ENCODE assay signal across 9 cellular contexts in the genomic region with DNA sequence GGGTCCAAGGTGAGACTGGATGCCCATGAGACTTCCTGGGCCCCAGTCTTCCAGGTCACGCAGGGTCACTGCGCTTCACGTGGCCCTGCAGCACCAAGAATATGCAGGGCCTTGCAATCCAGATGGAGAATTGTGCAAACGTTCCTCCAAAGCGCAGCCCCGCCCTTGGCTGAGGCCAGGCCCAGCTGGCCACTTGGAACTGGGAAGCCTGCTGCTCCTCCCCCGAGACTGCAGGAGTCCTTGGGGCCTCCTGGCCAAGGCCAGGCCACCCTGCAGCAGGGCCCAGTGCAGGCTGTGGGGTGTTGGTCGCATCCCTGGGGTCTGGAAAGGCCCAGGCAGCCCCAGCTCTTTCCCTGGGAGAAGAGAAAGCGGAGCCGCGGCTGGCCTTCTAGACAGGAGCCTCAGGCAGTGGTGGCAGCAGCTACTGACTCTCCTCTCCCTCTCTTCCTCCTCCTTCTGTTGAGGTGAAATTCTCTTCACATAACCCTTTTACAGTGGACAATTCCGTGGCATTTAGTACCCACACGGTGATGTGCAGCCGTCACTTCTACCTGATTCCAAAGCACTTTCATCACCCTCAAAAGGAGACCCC.
A peak's percentile ranks its signal among the peaks of the same experiment; 100 is the strongest.
DNase-seq lines count a peak whose midpoint lies in the region; ATAC-seq, FAIRE-seq and TF ChIP-seq lines count a peak whose summit lies in the region.
"Had no signal": no experiment of that assay in that cellular context is flagged by ENCODE, and none has a peak within 500 bp of the region (broad histone marks: within the 10 kb centered on the region; RNA-seq: fewer than 3 reads in every experiment).

No MANE protein-coding gene starts in this region.

- WGBS in HepG2 (ENCODE audit: low lambda C conversion rate) = 23% methylated on average over 7 of the region's 14 CpGs

- H3K9me3 ChIP-seq in colonic mucosa (no peaks in the 10 kb centered on the region), HepG2 (ENCODE audit: low read length) (no peaks in the 10 kb centered on the region)

- TF ChIP-seq CTCF in colonic mucosa (IDR thresholded peaks at IDR 0.05) (no peak), HepG2 (CRISPR knock-in tag; IDR thresholded peaks at IDR 0.05) (no peak), type B pancreatic cell (conservative IDR thresholded peaks at IDR 0.05) (no peak)

- peak; percentile 81 for ATAC-seq in HepG2
- no peak for ATAC-seq in HG03469 (IDR thresholded peaks at IDR 0.05; ENCODE audit: unreplicated experiment)
- no peak for ATAC-seq in GM18861 (IDR thresholded peaks at IDR 0.05; ENCODE audit: unreplicated experiment)

- H3K9ac ChIP-seq in colonic mucosa (ENCODE audit: low read depth in 2 of 2, low read length in 2 of 2) = no peak overlapping the region
- H3K9ac ChIP-seq in HepG2 (ENCODE audit: insufficient read depth, low read depth, low read length) = no peak overlapping the region

- H3K4me1 ChIP-seq in colonic mucosa (no peaks in the 10 kb centered on the region), HepG2 (ENCODE audit: insufficient read depth, low read length) (peaks cover 22% of the 10 kb centered on the region)

- TF ChIP-seq POLR2A in HepG2 (IDR thresholded peaks at IDR 0.05; ENCODE audit: insufficient read depth in 1 of 2, low read depth in 2 of 2, low read length in 2 of 2) = no peak

- H3K27ac ChIP-seq in colonic mucosa (peak overlapping the region; percentile 21), HepG2 (ENCODE audit: extremely low read length, insufficient read depth, low read length) (no peak overlapping the region)

- no peaks in the 10 kb centered on the region for H3K27me3 Mint-ChIP-seq in type B pancreatic cell

- in situ Hi-C loops in HepG2 (cut with HindIII; ENCODE audit: extremely low pct_ligation_motif_present, low pct_unique_long_range_greater_than_20kb) = no loop called here

- peak; percentile 50 for DNase-seq in NCI-H1694 treated with DMSO at 0.1 percent for 48 hours (lab: John Stamatoyannopoulos, UW)
- DNase-seq in NCI-H1694 (lab: John Stamatoyannopoulos, UW) = no peak
- DNase-seq in colonic mucosa = peak; percentile 63
- DNase-seq in HepG2 (ENCODE audit: low spot score) = peak; percentile 43
- no peak for DNase-seq in type B pancreatic cell (ENCODE audit: extremely low spot score, unreplicated experiment)
- no peak for DNase-seq in activated gamma-delta T cell treated with Interleukin-2 at 50 U/mL for 16 hours
- DNase-seq: activated CD4-positive, alpha-beta T cell treated with anti-CD3 and anti-CD28 coated beads for 4 hours had no signal

- FAIRE-seq in HepG2 (lab: Jason Lieb, UNC) = no peak

- peak overlapping the region; percentile 60 for H3K4me2 ChIP-seq in HepG2 (ENCODE audit: low read depth, low read length)

- POLR2A ChIA-PET in HepG2 (lab: Yijun Ruan, JAX) = interaction anchor here (1.2 kb wide), 1 partner anchor 22 kb away, joined by 4 read pairs; no protein-coding TSS in a partner anchor

- CTCF ChIA-PET in HepG2 (lab: Yijun Ruan, JAX; ENCODE audit: low intra/inter-chr PET ratio, low total read pairs) = no interaction called here

- no peaks in the 10 kb centered on the region for H3K9me3 Mint-ChIP-seq in type B pancreatic cell

- H3K36me3 ChIP-seq in colonic mucosa = no peaks in the 10 kb centered on the region
- no peaks in the 10 kb centered on the region for H3K36me3 ChIP-seq in HepG2 (replicated peaks in 1 of 2; ENCODE audit: control insufficient read depth in 1 of 2, insufficient read depth in 2 of 2, low read length in 2 of 2)

- no peak overlapping the region for H3K4me3 ChIP-seq in colonic mucosa
- H3K4me3 ChIP-seq in HepG2 (replicated peaks in 1 of 3; ENCODE audit: insufficient read depth in 1 of 3, low read depth in 2 of 3, low read length in 3 of 3) = peak overlapping the region in 1 of 3 experiments; percentile 57; a peak in 1 of 6 replicates

- no peak overlapping the region for H3K4me3 Mint-ChIP-seq in type B pancreatic cell

- no TSS peak for BruUV-seq in HepG2 (replicated peaks; lab: Mats Ljungman, UMichigan)

- TF ChIP-seq EP300 in HepG2 (IDR thresholded peaks at IDR 0.05; ENCODE audit: low read depth in 2 of 2, low read length in 2 of 2) (0 out of 4 replicates have a peak, but pooled peaks of 1 of the 2 experiments have one; percentile 12), HepG2 (CRISPR knock-in tag; IDR thresholded peaks at IDR 0.05; ENCODE audit: borderline replicate concordance) (no peak)

- no peak overlapping the region for H2AFZ ChIP-seq in HepG2 (ENCODE audit: low read length)

- TF ChIP-seq RAD21 in HepG2 (CRISPR knock-in tag; IDR thresholded peaks at IDR 0.05) = no peak

- H3K36me3 Mint-ChIP-seq in type B pancreatic cell = no peaks in the 10 kb centered on the region

- H3K4me1 Mint-ChIP-seq in type B pancreatic cell (ENCODE audit: unreplicated experiment) = peaks cover 26% of the 10 kb centered on the region

- H3K79me2 ChIP-seq in HepG2 (ENCODE audit: insufficient read depth, low read length) = no peaks in the 10 kb centered on the region

- intact Hi-C loops in colonic mucosa (cut with DNase I) (no loop called here), HepG2 (cut with micrococcal nuclease; ENCODE audit: unreplicated experiment) (no loop called here)

- peak overlapping the region; percentile 41 for H3K27ac Mint-ChIP-seq in type B pancreatic cell

- H4K20me1 ChIP-seq in HepG2 (ENCODE audit: insufficient read depth, low read length) = no peaks in the 10 kb centered on the region

- no peaks in the 10 kb centered on the region for H3K27me3 ChIP-seq in colonic mucosa
- peaks cover 2 to 56% of the 10 kb centered on the region in 2 experiments for H3K27me3 ChIP-seq in HepG2 (ENCODE audit: control insufficient read depth in 1 of 2, insufficient read depth in 2 of 2, low read length in 2 of 2)

TF ChIP-seq in HepG2, 621 proteins besides CTCF, POLR2A, EP300 and RAD21 (continues in another document):
- TF ChIP-seq, protein P1, sequence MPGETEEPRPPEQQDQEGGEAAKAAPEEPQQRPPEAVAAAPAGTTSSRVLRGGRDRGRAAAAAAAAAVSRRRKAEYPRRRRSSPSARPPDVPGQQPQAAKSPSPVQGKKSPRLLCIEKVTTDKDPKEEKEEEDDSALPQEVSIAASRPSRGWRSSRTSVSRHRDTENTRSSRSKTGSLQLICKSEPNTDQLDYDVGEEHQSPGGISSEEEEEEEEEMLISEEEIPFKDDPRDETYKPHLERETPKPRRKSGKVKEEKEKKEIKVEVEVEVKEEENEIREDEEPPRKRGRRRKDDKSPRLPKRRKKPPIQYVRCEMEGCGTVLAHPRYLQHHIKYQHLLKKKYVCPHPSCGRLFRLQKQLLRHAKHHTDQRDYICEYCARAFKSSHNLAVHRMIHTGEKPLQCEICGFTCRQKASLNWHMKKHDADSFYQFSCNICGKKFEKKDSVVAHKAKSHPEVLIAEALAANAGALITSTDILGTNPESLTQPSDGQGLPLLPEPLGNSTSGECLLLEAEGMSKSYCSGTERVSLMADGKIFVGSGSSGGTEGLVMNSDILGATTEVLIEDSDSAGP (CRISPR knock-in tag; IDR thresholded peaks at IDR 0.05; ENCODE audit: borderline replicate concordance) = peak; percentile 9; the same call in 1 of the 2 replicates
- TF ChIP-seq, protein P2, sequence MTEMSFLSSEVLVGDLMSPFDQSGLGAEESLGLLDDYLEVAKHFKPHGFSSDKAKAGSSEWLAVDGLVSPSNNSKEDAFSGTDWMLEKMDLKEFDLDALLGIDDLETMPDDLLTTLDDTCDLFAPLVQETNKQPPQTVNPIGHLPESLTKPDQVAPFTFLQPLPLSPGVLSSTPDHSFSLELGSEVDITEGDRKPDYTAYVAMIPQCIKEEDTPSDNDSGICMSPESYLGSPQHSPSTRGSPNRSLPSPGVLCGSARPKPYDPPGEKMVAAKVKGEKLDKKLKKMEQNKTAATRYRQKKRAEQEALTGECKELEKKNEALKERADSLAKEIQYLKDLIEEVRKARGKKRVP (CRISPR knock-in tag; IDR thresholded peaks at IDR 0.05) = peak; percentile 36 to 98; a peak in 2 of 4 replicates
- TF ChIP-seq KDM3A (CRISPR knock-in tag; IDR thresholded peaks at IDR 0.05; ENCODE audit: low read depth) (peak; percentile 66; the same call in 1 of the 2 replicates), KLF6 (CRISPR knock-in tag; IDR thresholded peaks at IDR 0.05) (0 out of 2 replicates have a peak, but pooled peaks have one; percentile 45), ZBTB1 (CRISPR knock-in tag; IDR thresholded peaks at IDR 0.05; ENCODE audit: borderline replicate concordance) (no peak), FLYWCH1 (CRISPR knock-in tag; IDR thresholded peaks at IDR 0.05) (no peak), ZMYM4 (CRISPR knock-in tag; IDR thresholded peaks at IDR 0.05) (no peak), RXRB (CRISPR knock-in tag; IDR thresholded peaks at IDR 0.05; ENCODE audit: borderline replicate concordance) (peak; percentile 48; the same call in 1 of the 2 replicates), ZNF788 (CRISPR knock-in tag; IDR thresholded peaks at IDR 0.05; ENCODE audit: borderline replicate concordance) (peak; percentile 38; the same call in 1 of the 2 replicates), KMT2B (CRISPR knock-in tag; IDR thresholded peaks at IDR 0.05) (no peak), PHF8 (CRISPR knock-in tag; IDR thresholded peaks at IDR 0.05) (peak; percentile 51; the same call in 1 of the 2 replicates), RARA (CRISPR knock-in tag; IDR thresholded peaks at IDR 0.05) (peak; percentile 26; the same call in 1 of the 2 replicates), ZFY (CRISPR knock-in tag; IDR thresholded peaks at IDR 0.05) (peak; percentile 77), JARID2 (CRISPR knock-in tag; IDR thresholded peaks at IDR 0.05; ENCODE audit: insufficient replicate concordance) (no peak), KLF16 (CRISPR knock-in tag; IDR thresholded peaks at IDR 0.05) (peak in 1 of 2 experiments; percentile 34; a peak in 1 of 4 replicates)
- TF ChIP-seq, protein P3, sequence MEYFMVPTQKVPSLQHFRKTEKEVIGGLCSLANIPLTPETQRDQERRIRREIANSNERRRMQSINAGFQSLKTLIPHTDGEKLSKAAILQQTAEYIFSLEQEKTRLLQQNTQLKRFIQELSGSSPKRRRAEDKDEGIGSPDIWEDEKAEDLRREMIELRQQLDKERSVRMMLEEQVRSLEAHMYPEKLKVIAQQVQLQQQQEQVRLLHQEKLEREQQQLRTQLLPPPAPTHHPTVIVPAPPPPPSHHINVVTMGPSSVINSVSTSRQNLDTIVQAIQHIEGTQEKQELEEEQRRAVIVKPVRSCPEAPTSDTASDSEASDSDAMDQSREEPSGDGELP (IDR thresholded peaks at IDR 0.05; ENCODE audit: borderline replicate concordance, low read depth) = peak; percentile 85; the same call in 1 of the 2 replicates

Comparison
In these comparisons a context has a peak if more than half of its experiments do, and no peak if none do; other contexts are left out.
1. DNase-seq: peak in NCI-H1694 treated with DMSO at 0.1 percent for 48 hours (single experiment), colonic mucosa (single experiment) and HepG2 (single experiment); none in NCI-H1694 (single experiment), type B pancreatic cell (single experiment) and activated gamma-delta T cell treated with Interleukin-2 at 50 U/mL for 16 hours (single experiment).